In genomic region chr2:120771556-120772208, GRCh38 we compare ENCODE assay signal across 11 cellular contexts. TPM values are rescaled to one million over a fixed set of nuclear protein-coding genes. Genes with fewer than 3 reads are reported as not detected.
DNase-seq lines count a peak whose midpoint lies in the region; ATAC-seq, FAIRE-seq and TF ChIP-seq lines count a peak whose summit lies in the region.
"Had no signal": no experiment of that assay in that cellular context is flagged by ENCODE, and none has a peak within 500 bp of the region (broad histone marks: within the 10 kb centered on the region; RNA-seq: fewer than 3 reads in every experiment).

No MANE protein-coding gene starts in this region.

- no peaks in the 10 kb centered on the region for H3K9me3 ChIP-seq in kidney (ENCODE audit: control insufficient read depth in 1 of 2, low read length in 2 of 2)
- H3K9me3 ChIP-seq in tibial artery: no peaks in the 10 kb centered on the region

- CTCF ChIA-PET in HEK293T (lab: Yijun Ruan, JAX): interaction anchor here (1.0 kb wide), 1 partner anchor 35 kb away, joined by 3 read pairs; no protein-coding TSS in a partner anchor

- POLR2A ChIA-PET in HEK293T (lab: Yijun Ruan, JAX): no interaction called here

- no peaks in the 10 kb centered on the region for H3K27me3 ChIP-seq in tibial artery

- H3K4me3 ChIP-seq in kidney (ENCODE audit: low read length in 2 of 2) (no peak overlapping the region), tibial artery (no peak overlapping the region)

- H3K4me1 Mint-ChIP-seq in brain: peaks cover 95% of the 10 kb centered on the region

- DNase-seq in HEK293T (ENCODE audit: extremely low spot score) (no peak), kidney (peak; percentile 93), tibial artery (peak; percentile 68 to 82), NCI-H524 (lab: John Stamatoyannopoulos, UW) (no peak), LoVo (ENCODE audit: low spot score) (no peak), NCI-H510A treated with DMSO at 0.1 percent for 48 hours (lab: John Stamatoyannopoulos, UW) (no peak)
- DNase-seq: NCI-H2029 treated with DMSO at 0.1 percent for 48 hours, T-helper 9 cell had no signal

- H3K27ac ChIP-seq in kidney (ENCODE audit: low read depth in 2 of 2, low read length in 2 of 2) (peak overlapping the region in 1 of 2 donors; percentile 75), tibial artery (peak overlapping the region; percentile 31 to 35)

- H3K36me3 Mint-ChIP-seq in brain: no peaks in the 10 kb centered on the region

- TF ChIP-seq CTCF in brain (conservative IDR thresholded peaks at IDR 0.05) (no peak), kidney (IDR thresholded peaks at IDR 0.05; ENCODE audit: borderline replicate concordance, extremely low read depth, insufficient read depth) (no peak), tibial artery (IDR thresholded peaks at IDR 0.05) (no peak)

- intact Hi-C loops in kidney (cut with DNase I) (no loop called here), tibial artery (cut with DNase I; ENCODE audit: low total_unique reads) (no loop called here)

- peak overlapping the region in 1 of 5 experiments; percentile 20 for H3K4me3 Mint-ChIP-seq in brain

- peaks cover 0 to 2% of the 10 kb centered on the region in 2 donors for H3K4me1 ChIP-seq in kidney (ENCODE audit: control insufficient read depth in 1 of 2, insufficient read depth in 1 of 2, low read depth in 1 of 2, low read length in 2 of 2)
- peaks cover 0 to 19% (median 14%) of the 10 kb centered on the region in 4 donors for H3K4me1 ChIP-seq in tibial artery

- H3K27me3 Mint-ChIP-seq in brain: peaks cover 3% of the 10 kb centered on the region

- no peak overlapping the region for H3K9ac ChIP-seq in kidney (ENCODE audit: low read length in 2 of 2)

- H3K27ac Mint-ChIP-seq in brain: peak overlapping the region in 4 of 5 experiments; percentile 53 to 87 (median 70)

- no peak for FAIRE-seq in kidney (lab: Jason Lieb, UNC)
- FAIRE-seq: keratinocyte had no signal

- H3K36me3 ChIP-seq in kidney (ENCODE audit: control insufficient read depth in 1 of 2, insufficient read depth in 2 of 2, low read length in 2 of 2): no peaks in the 10 kb centered on the region
- H3K36me3 ChIP-seq in tibial artery: no peaks in the 10 kb centered on the region

- ATAC-seq in HG03342 (IDR thresholded peaks at IDR 0.05; ENCODE audit: unreplicated experiment): no peak

- H3K9me3 Mint-ChIP-seq in brain: no peaks in the 10 kb centered on the region

TF ChIP-seq in HEK293T, 16 proteins besides CTCF, POLR2A, EP300 and RAD21:
- TF ChIP-seq PKNOX1 (IDR thresholded peaks at IDR 0.05) (peak; percentile 46; the same call in 1 of the 2 replicates), HDGF (IDR thresholded peaks at IDR 0.05; ENCODE audit: borderline replicate concordance) (no peak)

RNA-seq across cellular contexts. Expression of gene GLI2, which starts 36.0 kb away (rescaled TPM):
- polyA plus RNA-seq in brain (ENCODE audit: insufficient read depth, low read depth, low replicate concordance): 0.37 TPM
- 3.7 TPM for total RNA-seq in kidney
- 0.32 TPM for polyA plus RNA-seq in kidney (ENCODE audit: insufficient read depth, low read depth, low replicate concordance)

Comparison
In these comparisons a context has a peak if more than half of its experiments do, and no peak if none do; other contexts are left out.
1. DNase-seq: peak in kidney (single experiment) and tibial artery (2 of 2); none in HEK293T (single experiment), NCI-H524 (0 of 2), LoVo (single experiment) and NCI-H510A treated with DMSO at 0.1 percent for 48 hours (single experiment).